Comparison of ENCODE assay signal across 1 cellular context in the genomic region with DNA sequence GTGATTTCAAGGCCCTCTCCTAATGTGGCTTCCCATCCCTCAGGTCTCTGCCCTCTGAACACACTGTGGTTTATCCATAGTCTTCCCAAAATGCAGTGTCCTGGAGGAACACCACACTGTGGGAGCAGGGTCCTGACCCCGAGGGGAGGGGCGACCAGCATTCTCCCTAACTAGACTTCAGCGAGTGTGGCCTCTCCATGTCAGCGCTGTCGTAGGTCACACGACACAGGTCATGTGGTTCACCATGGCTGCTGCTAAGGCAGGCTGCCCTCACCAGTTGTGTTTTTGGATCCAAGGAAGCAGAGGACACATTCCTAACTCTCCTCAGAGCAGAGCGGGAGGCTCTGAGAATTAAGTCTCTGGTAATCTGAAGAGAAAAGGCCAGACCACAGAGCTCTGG.
TF ChIP-seq lines count a peak whose summit lies in the region.

No MANE protein-coding gene starts in this region.

TF ChIP-seq in WTC11, 78 proteins besides CTCF, POLR2A, EP300 and RAD21 (continued from another document):
- TF ChIP-seq, protein P1, sequence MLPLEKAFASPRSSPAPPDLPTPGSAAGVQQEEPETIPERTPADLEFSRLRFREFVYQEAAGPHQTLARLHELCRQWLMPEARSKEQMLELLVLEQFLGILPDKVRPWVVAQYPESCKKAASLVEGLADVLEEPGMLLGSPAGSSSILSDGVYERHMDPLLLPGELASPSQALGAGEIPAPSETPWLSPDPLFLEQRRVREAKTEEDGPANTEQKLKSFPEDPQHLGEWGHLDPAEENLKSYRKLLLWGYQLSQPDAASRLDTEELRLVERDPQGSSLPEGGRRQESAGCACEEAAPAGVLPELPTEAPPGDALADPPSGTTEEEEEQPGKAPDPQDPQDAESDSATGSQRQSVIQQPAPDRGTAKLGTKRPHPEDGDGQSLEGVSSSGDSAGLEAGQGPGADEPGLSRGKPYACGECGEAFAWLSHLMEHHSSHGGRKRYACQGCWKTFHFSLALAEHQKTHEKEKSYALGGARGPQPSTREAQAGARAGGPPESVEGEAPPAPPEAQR (CRISPR knock-in tag; IDR thresholded peaks at IDR 0.05), result no peak
- no peak for TF ChIP-seq FOXP1 (CRISPR knock-in tag; IDR thresholded peaks at IDR 0.05; ENCODE audit: borderline replicate concordance)
- TF ChIP-seq RORB (CRISPR knock-in tag; IDR thresholded peaks at IDR 0.05), result no peak
- TF ChIP-seq ZBTB21 (CRISPR knock-in tag; IDR thresholded peaks at IDR 0.05; ENCODE audit: borderline replicate concordance), result no peak
- no peak for TF ChIP-seq PRRX2 (CRISPR knock-in tag; IDR thresholded peaks at IDR 0.05)
- no peak for TF ChIP-seq ATF1 (CRISPR knock-in tag; IDR thresholded peaks at IDR 0.05)
- TF ChIP-seq MYBL2 (CRISPR knock-in tag; IDR thresholded peaks at IDR 0.05), result no peak
- TF ChIP-seq, protein P2, sequence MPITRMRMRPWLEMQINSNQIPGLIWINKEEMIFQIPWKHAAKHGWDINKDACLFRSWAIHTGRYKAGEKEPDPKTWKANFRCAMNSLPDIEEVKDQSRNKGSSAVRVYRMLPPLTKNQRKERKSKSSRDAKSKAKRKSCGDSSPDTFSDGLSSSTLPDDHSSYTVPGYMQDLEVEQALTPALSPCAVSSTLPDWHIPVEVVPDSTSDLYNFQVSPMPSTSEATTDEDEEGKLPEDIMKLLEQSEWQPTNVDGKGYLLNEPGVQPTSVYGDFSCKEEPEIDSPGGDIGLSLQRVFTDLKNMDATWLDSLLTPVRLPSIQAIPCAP (CRISPR knock-in tag; IDR thresholded peaks at IDR 0.05), result no peak
- TF ChIP-seq, protein P3, sequence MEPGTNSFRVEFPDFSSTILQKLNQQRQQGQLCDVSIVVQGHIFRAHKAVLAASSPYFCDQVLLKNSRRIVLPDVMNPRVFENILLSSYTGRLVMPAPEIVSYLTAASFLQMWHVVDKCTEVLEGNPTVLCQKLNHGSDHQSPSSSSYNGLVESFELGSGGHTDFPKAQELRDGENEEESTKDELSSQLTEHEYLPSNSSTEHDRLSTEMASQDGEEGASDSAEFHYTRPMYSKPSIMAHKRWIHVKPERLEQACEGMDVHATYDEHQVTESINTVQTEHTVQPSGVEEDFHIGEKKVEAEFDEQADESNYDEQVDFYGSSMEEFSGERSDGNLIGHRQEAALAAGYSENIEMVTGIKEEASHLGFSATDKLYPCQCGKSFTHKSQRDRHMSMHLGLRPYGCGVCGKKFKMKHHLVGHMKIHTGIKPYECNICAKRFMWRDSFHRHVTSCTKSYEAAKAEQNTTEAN (CRISPR knock-in tag; IDR thresholded peaks at IDR 0.05), result no peak
- TF ChIP-seq TCF7 (CRISPR knock-in tag; IDR thresholded peaks at IDR 0.05; ENCODE audit: low read depth), result no peak
